ENCODE assay signal across 25 cellular contexts in the genomic region with DNA sequence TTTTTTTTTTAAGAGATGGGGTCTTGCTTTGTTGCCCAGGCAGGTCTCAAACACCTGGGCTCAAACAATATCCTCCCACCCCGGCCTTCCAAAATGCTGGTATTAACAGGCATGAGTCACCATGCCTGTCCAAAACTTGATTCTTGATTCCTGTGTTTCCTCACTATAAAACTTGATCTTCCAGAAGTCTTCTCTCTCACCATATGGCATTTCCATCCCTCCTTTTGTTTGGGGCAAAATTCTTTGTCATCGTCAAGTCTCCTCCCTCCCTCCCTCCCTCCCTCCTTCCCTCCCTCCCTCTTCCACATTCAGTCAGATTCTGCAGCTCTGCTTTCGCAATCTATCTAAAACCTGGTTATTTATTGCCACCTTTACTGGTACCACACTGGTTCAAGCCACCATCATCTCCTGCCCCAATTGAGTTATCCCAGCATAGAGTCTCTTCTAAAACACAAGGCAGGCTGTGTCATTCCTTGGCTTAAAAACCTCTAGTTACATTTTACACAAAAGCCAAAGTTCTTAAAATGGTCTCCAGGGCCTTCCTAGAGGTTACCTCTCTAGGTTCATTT.
DNase-seq lines count a peak whose midpoint lies in the region; ATAC-seq and TF ChIP-seq lines count a peak whose summit lies in the region.
"Had no signal": no experiment of that assay in that cellular context is flagged by ENCODE, and none has a peak within 500 bp of the region (broad histone marks: within the 10 kb centered on the region; RNA-seq: fewer than 3 reads in every experiment).

No MANE protein-coding gene starts in this region.

- no peaks in the 10 kb centered on the region for H3K27me3 ChIP-seq in osteoblast (ENCODE audit: insufficient read depth, low read length)
- no peaks in the 10 kb centered on the region for H3K27me3 ChIP-seq in prostate gland (replicated peaks; ENCODE audit: insufficient read depth)
- H3K27me3 ChIP-seq: body of pancreas, esophagus muscularis mucosa, heart right ventricle, neutrophil, Peyer's patch had no signal

- H3K4me1 ChIP-seq in osteoblast (ENCODE audit: insufficient read depth, low read length), result peaks cover 26% of the 10 kb centered on the region
- peaks cover 2% of the 10 kb centered on the region for H3K4me1 ChIP-seq in prostate gland (replicated peaks)
- H3K4me1 ChIP-seq: body of pancreas, esophagus muscularis mucosa, heart right ventricle, Peyer's patch, psoas muscle had no signal

- TF ChIP-seq POLR2A in prostate gland (IDR thresholded peaks at IDR 0.05), result no peak

- peaks cover 3% of the 10 kb centered on the region for H4K20me1 ChIP-seq in osteoblast (ENCODE audit: insufficient read depth, low read length)

- TF ChIP-seq CTCF in osteoblast (IDR thresholded peaks at IDR 0.05; ENCODE audit: extremely low read depth, low read depth, low read length), result no peak
- TF ChIP-seq CTCF in prostate gland (IDR thresholded peaks at IDR 0.05), result no peak

- WGBS in prostate gland, result 61% methylated on average over 3 of the region's 3 CpGs

- no peaks in the 10 kb centered on the region for H3K79me2 ChIP-seq in osteoblast (ENCODE audit: insufficient read depth, low read length)

- H3K27ac ChIP-seq in osteoblast (ENCODE audit: low read depth, low read length), result peak overlapping the region; percentile 42
- no peak overlapping the region for H3K27ac ChIP-seq in prostate gland
- H3K27ac ChIP-seq: body of pancreas, esophagus muscularis mucosa, heart right ventricle, neutrophil, Peyer's patch, psoas muscle, skin epidermis had no signal

- H3K4me3 ChIP-seq in osteoblast (ENCODE audit: insufficient read depth, low read length) (no peak overlapping the region), prostate gland (no peak overlapping the region)
- H3K4me3 ChIP-seq: body of pancreas, esophagus muscularis mucosa, heart right ventricle, K562, Peyer's patch, psoas muscle, skin epidermis had no signal

- intact Hi-C loops in prostate gland (cut with DNase I), result no loop called here

- H3K36me3 ChIP-seq in osteoblast (ENCODE audit: insufficient read depth, low read length) (peaks cover 47% of the 10 kb centered on the region), prostate gland (peaks cover 11 to 15% of the 10 kb centered on the region in 2 donors)

- H3K4me2 ChIP-seq in osteoblast (ENCODE audit: insufficient read depth, low read length), result no peak overlapping the region

- DNase-seq in EL (peak; percentile 74), LHCN-M2 (ENCODE audit: low read depth) (peak; percentile 33), osteoblast (ENCODE audit: insufficient read length, low spot score, missing footprints) (no peak), NCI-H748 (lab: John Stamatoyannopoulos, UW; ENCODE audit: unreplicated experiment) (no peak), prostate gland (ENCODE audit: low spot score) (no peak), NCI-H1417 treated with DMSO at 0.1 percent for 48 hours (lab: John Stamatoyannopoulos, UW) (no peak)
- DNase-seq: activated CD4-positive, CD25-positive, alpha-beta regulatory T cell treated with anti-CD3 and anti-CD28 coated beads, Interleukin-2, amount 50 U/mL, for 72 hours; activated CD8-positive, alpha-beta T cell treated with anti-CD3 and anti-CD28 coated beads, Interleukin-2, amount 10 ng/mL, durations not matched to agents 7 days and 5 days; activated effector memory CD4-positive, alpha-beta T cell treated with Interleukin-2 at 50 U/mL for 16 hours; activated naive CD8-positive, alpha-beta T cell treated with anti-CD3 and anti-CD28 coated beads, Interleukin-2, amount 10 ng/mL, durations not matched to agents 7 days and 5 days; activated T-cell treated with anti-CD3 and anti-CD28 coated beads for 4 hours; body of pancreas; COR-L47; effector CD8-positive, alpha-beta T cell; heart right ventricle; NCI-H524; Peyer's patch; psoas muscle; stimulated activated CD4-positive, alpha-beta T cell treated with anti-CD3 and anti-CD28 coated beads, Interleukin-1b, Interleukin-23, amount 100 ng/mL, for 48 hours; T-helper 1 cell had no signal

- peak; percentile 64 for ATAC-seq in esophagus mucosa
- ATAC-seq: activated CD8-positive, alpha-beta T cell treated with anti-CD3 and anti-CD28 coated beads, Interleukin-2, amount 10 ng/mL, durations not matched to agents 7 days and 5 days; body of pancreas; heart right ventricle; K562 had no signal

- H2AFZ ChIP-seq in osteoblast (ENCODE audit: low read length), result no peak overlapping the region

- no peaks in the 10 kb centered on the region for H3K9me3 ChIP-seq in osteoblast (ENCODE audit: low read depth, low read length)
- H3K9me3 ChIP-seq in prostate gland, result no peaks in the 10 kb centered on the region
- H3K9me3 ChIP-seq: body of pancreas, esophagus muscularis mucosa, heart right ventricle, neutrophil, Peyer's patch, psoas muscle had no signal

Comparison
In these comparisons a context has a peak if more than half of its experiments do, and no peak if none do; other contexts are left out.
1. DNase-seq: peak in EL (single experiment) and LHCN-M2 (single experiment); none in osteoblast (single experiment), NCI-H748 (single experiment), prostate gland (single experiment) and NCI-H1417 treated with DMSO at 0.1 percent for 48 hours (single experiment).